ENCODE assay signal across 13 cellular contexts in the genomic region with DNA sequence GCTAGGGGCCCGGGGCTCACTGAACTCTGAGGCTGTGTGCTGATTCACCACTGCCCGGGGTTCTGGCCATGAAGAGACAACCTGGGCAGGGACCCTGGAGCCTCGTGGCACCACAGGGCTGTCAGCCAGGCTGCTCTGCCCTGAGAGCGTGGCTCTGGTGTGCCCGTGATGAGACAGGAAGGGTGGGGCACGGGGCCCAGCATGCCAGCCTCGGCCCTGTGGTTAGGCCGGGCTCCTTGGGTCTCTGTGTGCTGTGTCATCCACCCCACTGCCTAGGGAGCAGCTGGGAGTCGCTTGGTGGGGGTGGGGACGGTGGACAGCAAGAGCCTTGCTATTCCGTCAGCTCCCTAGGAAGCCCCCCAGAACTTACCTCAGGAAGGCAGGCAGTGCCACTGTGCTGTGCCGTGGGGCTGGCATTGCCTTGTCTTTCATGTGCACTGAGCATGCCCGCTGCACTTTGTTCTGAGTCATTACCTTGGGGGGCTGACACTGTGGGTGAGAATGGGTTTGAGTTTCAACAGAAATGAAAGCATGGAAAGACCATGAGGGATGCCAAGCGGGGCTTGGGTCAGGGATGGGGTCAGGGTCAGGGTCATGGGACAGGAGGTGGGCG. TPM values are rescaled to one million over a fixed set of nuclear protein-coding genes. Genes with fewer than 3 reads are reported as not detected.
DNase-seq lines count a peak whose midpoint lies in the region; ATAC-seq and TF ChIP-seq lines count a peak whose summit lies in the region.
"Had no signal": no experiment of that assay in that cellular context is flagged by ENCODE, and none has a peak within 500 bp of the region (broad histone marks: within the 10 kb centered on the region; RNA-seq: fewer than 3 reads in every experiment).

No MANE protein-coding gene starts in this region.

- no peaks in the 10 kb centered on the region for H3K27me3 ChIP-seq in gastrocnemius medialis
- H3K27me3 ChIP-seq: transverse colon had no signal

- H3K4me3 ChIP-seq in gastrocnemius medialis: no peak overlapping the region
- H3K4me3 ChIP-seq: GM12878, transverse colon had no signal

- DNase-seq in CD1c-positive myeloid dendritic cell (ENCODE audit: extremely low spot score): peak; percentile 73
- peak; percentile 90 for DNase-seq in HT1080 (ENCODE audit: low read depth)
- peak; percentile 50 for DNase-seq in activated effector memory CD4-positive, alpha-beta T cell treated with Interleukin-2 at 50 U/mL for 16 hours
- peak; percentile 96 for DNase-seq in myocyte (ENCODE audit: low read depth)
- no peak for DNase-seq in gastrocnemius medialis
- DNase-seq: hippocampal formation, NCI-H446, transverse colon had no signal

- H3K36me3 ChIP-seq in gastrocnemius medialis: peaks cover 0 to 24% of the 10 kb centered on the region in 2 donors

- in situ Hi-C loops in gastrocnemius medialis (cut with MboI; ENCODE audit: low sequenced_read_pairs in 4 of 4): no loop called here

- H3K9me3 ChIP-seq in gastrocnemius medialis: no peaks in the 10 kb centered on the region
- H3K9me3 ChIP-seq: transverse colon had no signal

- ATAC-seq in GM19463 (IDR thresholded peaks at IDR 0.05; ENCODE audit: unreplicated experiment) (no peak), HG02973 (IDR thresholded peaks at IDR 0.05; ENCODE audit: unreplicated experiment) (no peak), gastrocnemius medialis (no peak), GM21786 (IDR thresholded peaks at IDR 0.05; ENCODE audit: unreplicated experiment) (no peak)
- ATAC-seq: GM12878, right cardiac atrium had no signal

- no peaks in the 10 kb centered on the region for H3K4me1 ChIP-seq in gastrocnemius medialis

- H3K27ac ChIP-seq in gastrocnemius medialis: no peak overlapping the region

- TF ChIP-seq CTCF in gastrocnemius medialis (IDR thresholded peaks at IDR 0.05 in 4 of 5, conservative IDR thresholded peaks at IDR 0.05 in 1 of 5): no peak

- intact Hi-C loops in gastrocnemius medialis (cut with DNase I; ENCODE audit: low total_unique reads): no loop called here

- TF ChIP-seq POLR2A in gastrocnemius medialis (IDR thresholded peaks at IDR 0.05): no peak

RNA-seq across cellular contexts. Expression of a gene that starts 31.7 kb away (rescaled TPM):
- total RNA-seq in HT1080 (2014; rRNA removed; shearing (Covaris generic)): 3.2 and 7.2 TPM in 2 replicates
- 5.0 and 6.2 TPM in 2 replicates for polyA plus RNA-seq in HT1080 (2015; cell fraction: cytosol; rRNA removed)
- 22.9 and 26.3 TPM in 2 replicates for polyA plus RNA-seq in HT1080 (2015; cell fraction: nucleus; rRNA removed)
- total RNA-seq in myocyte (1.8 and 5.6 TPM in 2 replicates), gastrocnemius medialis (1 to 10 TPM; 1.4 to 4.1 (median 3.3) TPM)
- polyA plus RNA-seq in myocyte (2012): 6.5 TPM

Comparison
In these comparisons a context has a peak if more than half of its experiments do, and no peak if none do; other contexts are left out.
1. DNase-seq: peak in CD1c-positive myeloid dendritic cell (single experiment), HT1080 (single experiment), activated effector memory CD4-positive, alpha-beta T cell treated with Interleukin-2 at 50 U/mL for 16 hours (single experiment) and myocyte (single experiment); none in gastrocnemius medialis (0 of 2).